Comparison of ENCODE assay signal across 18 cellular contexts in the genomic region with DNA sequence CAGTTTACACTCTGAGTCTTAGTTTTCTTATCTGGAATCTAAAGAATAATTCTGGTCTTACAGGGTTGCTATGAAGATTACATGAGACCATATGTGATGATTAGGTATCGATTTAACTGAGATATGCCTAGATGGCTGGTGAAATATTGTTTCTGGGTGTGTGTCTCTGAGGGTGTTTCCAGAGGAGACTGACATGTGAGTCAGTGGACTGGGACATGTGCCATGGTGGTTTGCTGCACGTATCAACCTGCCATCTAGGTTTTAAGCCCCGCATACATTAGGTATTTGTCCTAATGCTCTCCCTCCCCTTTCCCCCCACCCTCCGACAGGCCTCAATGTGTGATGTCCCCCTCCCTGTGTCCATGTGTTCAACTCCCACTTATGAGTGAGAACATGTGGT.
DNase-seq lines count a peak whose midpoint lies in the region; ATAC-seq, FAIRE-seq and TF ChIP-seq lines count a peak whose summit lies in the region.
"Had no signal": no experiment of that assay in that cellular context is flagged by ENCODE, and none has a peak within 500 bp of the region (broad histone marks: within the 10 kb centered on the region; RNA-seq: fewer than 3 reads in every experiment).

No MANE protein-coding gene starts in this region.

- no peak for TF ChIP-seq RAD21 in HepG2 (CRISPR knock-in tag; IDR thresholded peaks at IDR 0.05)

- TF ChIP-seq EP300 in HepG2 (IDR thresholded peaks at IDR 0.05; ENCODE audit: low read depth in 2 of 2, low read length in 2 of 2) (no peak), HepG2 (CRISPR knock-in tag; IDR thresholded peaks at IDR 0.05; ENCODE audit: borderline replicate concordance) (no peak)

- H3K27ac ChIP-seq in HepG2 (ENCODE audit: extremely low read length, insufficient read depth, low read length): no peak overlapping the region
- no peak overlapping the region for H3K27ac ChIP-seq in right lobe of liver
- no peak overlapping the region for H3K27ac ChIP-seq in astrocyte (ENCODE audit: low read depth, low read length)
- H3K27ac ChIP-seq: BLaER1 had no signal

- H2AFZ ChIP-seq in HepG2 (ENCODE audit: low read length): no peak overlapping the region
- no peak overlapping the region for H2AFZ ChIP-seq in astrocyte (ENCODE audit: low read depth, low read length)
- H2AFZ ChIP-seq: GM23338 had no signal

- H4K20me1 ChIP-seq in HepG2 (ENCODE audit: insufficient read depth, low read length): no peaks in the 10 kb centered on the region
- no peaks in the 10 kb centered on the region for H4K20me1 ChIP-seq in astrocyte (ENCODE audit: insufficient read depth, low read length)
- H4K20me1 ChIP-seq: BLaER1 had no signal

- in situ Hi-C loops in HepG2 (cut with HindIII; ENCODE audit: extremely low pct_ligation_motif_present, low pct_unique_long_range_greater_than_20kb): no loop called here

- DNase-seq in HepG2 (ENCODE audit: low spot score) (no peak), right lobe of liver (no peak), astrocyte (ENCODE audit: low read depth) (no peak), epithelial cell of esophagus (ENCODE audit: low read depth) (peak; percentile 75), NCI-H510A treated with DMSO at 0.1 percent for 48 hours (lab: John Stamatoyannopoulos, UW) (no peak)
- no peak for DNase-seq in activated naive CD4-positive, alpha-beta T cell treated with anti-CD3 and anti-CD28 coated beads for 36 hours
- DNase-seq: 8988T; CD4-positive, alpha-beta memory T cell; DMS153; DMS79; GDM1; HCEC 1CT had no signal

- H3K9ac ChIP-seq in HepG2 (ENCODE audit: insufficient read depth, low read depth, low read length): no peak overlapping the region
- H3K9ac ChIP-seq in astrocyte (ENCODE audit: low read length): no peak overlapping the region
- H3K9ac ChIP-seq: BLaER1 had no signal

- H3K9me3 ChIP-seq in HepG2 (ENCODE audit: low read length) (no peaks in the 10 kb centered on the region), right lobe of liver (no peaks in the 10 kb centered on the region), astrocyte (ENCODE audit: insufficient read depth, low read depth, low read length) (no peaks in the 10 kb centered on the region)
- H3K9me3 ChIP-seq: BLaER1 had no signal

- TF ChIP-seq CTCF in HepG2 (CRISPR knock-in tag; IDR thresholded peaks at IDR 0.05): no peak
- TF ChIP-seq CTCF in right lobe of liver (IDR thresholded peaks at IDR 0.05): no peak
- TF ChIP-seq CTCF in astrocyte (IDR thresholded peaks at IDR 0.05; ENCODE audit: insufficient read depth, low read depth, low read length): no peak
- TF ChIP-seq CTCF in epithelial cell of esophagus (IDR thresholded peaks at IDR 0.05; ENCODE audit: insufficient read depth, low read depth, low read length, missing control alignments): no peak

- H3K4me2 ChIP-seq in HepG2 (ENCODE audit: low read depth, low read length) (no peak overlapping the region), astrocyte (ENCODE audit: low read length) (no peak overlapping the region)
- H3K4me2 ChIP-seq: BLaER1, GM23338 had no signal

- intact Hi-C loops in HepG2 (cut with micrococcal nuclease; ENCODE audit: unreplicated experiment) (no loop called here), right lobe of liver (cut with DNase I) (no loop called here)
- intact Hi-C loops in activated naive CD4-positive, alpha-beta T cell treated with anti-CD3 and anti-CD28 coated beads for 36 hours (cut with micrococcal nuclease): no loop called here

- H3K9me3 Mint-ChIP-seq in astrocyte (ENCODE audit: unreplicated experiment): peaks cover 6% of the 10 kb centered on the region
- no peaks in the 10 kb centered on the region for H3K9me3 Mint-ChIP-seq in activated naive CD4-positive, alpha-beta T cell treated with anti-CD3 and anti-CD28 coated beads for 36 hours

- TF ChIP-seq POLR2A in HepG2 (IDR thresholded peaks at IDR 0.05; ENCODE audit: insufficient read depth in 1 of 2, low read depth in 2 of 2, low read length in 2 of 2) (no peak), right lobe of liver (IDR thresholded peaks at IDR 0.05) (no peak)

- CTCF ChIA-PET in HepG2 (lab: Yijun Ruan, JAX; ENCODE audit: low intra/inter-chr PET ratio, low total read pairs): no interaction called here
- CTCF ChIA-PET in activated naive CD4-positive, alpha-beta T cell treated with anti-CD3 and anti-CD28 coated beads for 36 hours (lab: Charles Lee): no interaction called here

- H3K4me1 Mint-ChIP-seq in astrocyte (ENCODE audit: low read depth, unreplicated experiment): no peaks in the 10 kb centered on the region
- no peaks in the 10 kb centered on the region for H3K4me1 Mint-ChIP-seq in activated naive CD4-positive, alpha-beta T cell treated with anti-CD3 and anti-CD28 coated beads for 36 hours (ENCODE audit: low read depth)
- H3K4me1 Mint-ChIP-seq: CD14-positive monocyte; CD4-positive, alpha-beta memory T cell had no signal

- WGBS in HepG2 (ENCODE audit: low lambda C conversion rate): 0% methylated on average over 2 of the region's 4 CpGs
- WGBS in right lobe of liver (ENCODE audit: insufficient coverage, low coverage, low lambda C conversion rate, missing lambda C conversion rate): 66% methylated on average over 2 of the region's 4 CpGs

- H3K4me1 ChIP-seq in HepG2 (ENCODE audit: insufficient read depth, low read length) (no peaks in the 10 kb centered on the region), right lobe of liver (no peaks in the 10 kb centered on the region), astrocyte (ENCODE audit: insufficient read depth, low read length) (no peaks in the 10 kb centered on the region)
- H3K4me1 ChIP-seq: BLaER1 had no signal

- no peaks in the 10 kb centered on the region for H3K79me2 ChIP-seq in HepG2 (ENCODE audit: insufficient read depth, low read length)
- H3K79me2 ChIP-seq in astrocyte (ENCODE audit: insufficient read depth, low read length): no peaks in the 10 kb centered on the region

- no peak overlapping the region for H3K4me3 Mint-ChIP-seq in astrocyte (ENCODE audit: unreplicated experiment)
- H3K4me3 Mint-ChIP-seq in activated naive CD4-positive, alpha-beta T cell treated with anti-CD3 and anti-CD28 coated beads for 36 hours: no peak overlapping the region
- H3K4me3 Mint-ChIP-seq: CD14-positive monocyte; CD4-positive, alpha-beta memory T cell; GM23338 had no signal

- H3K27me3 Mint-ChIP-seq in astrocyte (ENCODE audit: low read depth, unreplicated experiment): peaks cover 10% of the 10 kb centered on the region
- H3K27me3 Mint-ChIP-seq in activated naive CD4-positive, alpha-beta T cell treated with anti-CD3 and anti-CD28 coated beads for 36 hours (ENCODE audit: low read depth): no peaks in the 10 kb centered on the region
- H3K27me3 Mint-ChIP-seq: CD4-positive, alpha-beta memory T cell had no signal

- POLR2A ChIA-PET in HepG2 (lab: Yijun Ruan, JAX): no interaction called here

- ATAC-seq in HepG2 (no peak), right lobe of liver (no peak), HG03095 (IDR thresholded peaks at IDR 0.05; ENCODE audit: unreplicated experiment) (no peak)
- ATAC-seq: GM23338 had no signal

- H3K4me3 ChIP-seq in HepG2 (replicated peaks in 1 of 3; ENCODE audit: insufficient read depth in 1 of 3, low read depth in 2 of 3, low read length in 3 of 3) (no peak overlapping the region), right lobe of liver (no peak overlapping the region), astrocyte (ENCODE audit: insufficient read depth, low read depth, low read length) (no peak overlapping the region), epithelial cell of esophagus (ENCODE audit: low read length) (no peak overlapping the region)
- H3K4me3 ChIP-seq: BLaER1, GM23338 had no signal

- H3K27me3 ChIP-seq in HepG2 (ENCODE audit: control insufficient read depth in 1 of 2, insufficient read depth in 2 of 2, low read length in 2 of 2) (no peaks in the 10 kb centered on the region), right lobe of liver (no peaks in the 10 kb centered on the region), astrocyte (ENCODE audit: insufficient read depth, low read length) (no peaks in the 10 kb centered on the region)

- H3K36me3 ChIP-seq in HepG2 (replicated peaks in 1 of 2; ENCODE audit: control insufficient read depth in 1 of 2, insufficient read depth in 2 of 2, low read length in 2 of 2): no peaks in the 10 kb centered on the region
- H3K36me3 ChIP-seq in right lobe of liver: no peaks in the 10 kb centered on the region
- H3K36me3 ChIP-seq in astrocyte (ENCODE audit: insufficient read depth, low read length): no peaks in the 10 kb centered on the region
- H3K36me3 ChIP-seq: BLaER1 had no signal

- H3K27ac Mint-ChIP-seq in astrocyte (ENCODE audit: unreplicated experiment): no peak overlapping the region
- no peak overlapping the region for H3K27ac Mint-ChIP-seq in activated naive CD4-positive, alpha-beta T cell treated with anti-CD3 and anti-CD28 coated beads for 36 hours
- H3K27ac Mint-ChIP-seq: CD14-positive monocyte; CD4-positive, alpha-beta memory T cell; GM23338 had no signal

- no peak for FAIRE-seq in HepG2 (lab: Jason Lieb, UNC)
- peak; percentile 89 for FAIRE-seq in astrocyte (lab: Jason Lieb, UNC)
- FAIRE-seq: H54, HTR-8/SVneo had no signal

- H3K36me3 Mint-ChIP-seq in astrocyte (ENCODE audit: low read depth, unreplicated experiment): no peaks in the 10 kb centered on the region
- no peaks in the 10 kb centered on the region for H3K36me3 Mint-ChIP-seq in activated naive CD4-positive, alpha-beta T cell treated with anti-CD3 and anti-CD28 coated beads for 36 hours (ENCODE audit: low read depth)
- H3K36me3 Mint-ChIP-seq: CD14-positive monocyte; CD4-positive, alpha-beta memory T cell had no signal

- BruUV-seq in HepG2 (replicated peaks; lab: Mats Ljungman, UMichigan): no TSS peak

TF ChIP-seq in HepG2, 621 proteins besides CTCF, POLR2A, EP300 and RAD21:
- TF ChIP-seq ATAD3A (CRISPR knock-in tag; IDR thresholded peaks at IDR 0.05) (no peak), MNT (IDR thresholded peaks at IDR 0.05) (peak; percentile 77)
TF ChIP-seq in HepG2: peak in this region for 1.
